In genomic region chr7:129829677-129830631, GRCh38 we compare ENCODE assay signal across 1 cellular context.
TF ChIP-seq lines count a peak whose summit lies in the region.

No MANE protein-coding gene starts in this region.

TF ChIP-seq in HepG2, 621 proteins besides CTCF, POLR2A, EP300 and RAD21 (continued from another document and continues in another):
- TF ChIP-seq POGK (CRISPR knock-in tag; conservative IDR thresholded peaks at IDR 0.05), result 0 out of 2 replicates have a peak, but pooled peaks have one; percentile 42
- no peak for TF ChIP-seq ZNF800 (CRISPR knock-in tag; IDR thresholded peaks at IDR 0.05)
- TF ChIP-seq ARID3A (IDR thresholded peaks at IDR 0.05; ENCODE audit: low read depth, low read length), result 0 out of 2 replicates have a peak, but pooled peaks have one; percentile 14
- no peak for TF ChIP-seq HDAC2 (CRISPR knock-in tag; IDR thresholded peaks at IDR 0.05)
- TF ChIP-seq ZNF607 (CRISPR knock-in tag; IDR thresholded peaks at IDR 0.05; ENCODE audit: borderline replicate concordance), result peak; percentile 18; the same call in 1 of the 2 replicates
- no peak for TF ChIP-seq TBX2 (CRISPR knock-in tag; IDR thresholded peaks at IDR 0.05; ENCODE audit: borderline replicate concordance)
- TF ChIP-seq KDM5B (CRISPR knock-in tag; IDR thresholded peaks at IDR 0.05; ENCODE audit: borderline replicate concordance), result 0 out of 2 replicates have a peak, but pooled peaks have one; percentile 1
- TF ChIP-seq ZBTB14 (CRISPR knock-in tag; IDR thresholded peaks at IDR 0.05), result no peak
- TF ChIP-seq LCORL (IDR thresholded peaks at IDR 0.05), result no peak
- 0 out of 2 replicates have a peak, but pooled peaks have one; percentile 52 for TF ChIP-seq LCORL (CRISPR knock-in tag; IDR thresholded peaks at IDR 0.05)
- TF ChIP-seq ZNF350 (CRISPR knock-in tag; IDR thresholded peaks at IDR 0.05; ENCODE audit: borderline replicate concordance, low read depth), result no peak
- no peak for TF ChIP-seq ZNF746 (CRISPR knock-in tag; IDR thresholded peaks at IDR 0.05)
- no peak for TF ChIP-seq ZFYVE20 (CRISPR knock-in tag; IDR thresholded peaks at IDR 0.05; ENCODE audit: borderline replicate concordance, low read depth)
- TF ChIP-seq HIC2 (CRISPR knock-in tag; IDR thresholded peaks at IDR 0.05; ENCODE audit: low read depth), result no peak
- no peak for TF ChIP-seq ATF7 (IDR thresholded peaks at IDR 0.05)
- TF ChIP-seq ATF7 (CRISPR knock-in tag; IDR thresholded peaks at IDR 0.05), result 0 out of 2 replicates have a peak, but pooled peaks have one; percentile 26
- TF ChIP-seq NONO (IDR thresholded peaks at IDR 0.05), result no peak
- TF ChIP-seq NONO (CRISPR knock-in tag; conservative IDR thresholded peaks at IDR 0.05), result 0 out of 2 replicates have a peak, but pooled peaks have one; percentile 36
- no peak for TF ChIP-seq ZNF737 (CRISPR knock-in tag; IDR thresholded peaks at IDR 0.05; ENCODE audit: borderline replicate concordance)
- no peak for TF ChIP-seq SKIL (CRISPR knock-in tag; IDR thresholded peaks at IDR 0.05; ENCODE audit: borderline replicate concordance)
- peak; percentile 27; the same call in 1 of the 2 replicates for TF ChIP-seq ZNF143 (CRISPR knock-in tag; IDR thresholded peaks at IDR 0.05)
- no peak for TF ChIP-seq ZNF3 (CRISPR knock-in tag; IDR thresholded peaks at IDR 0.05)
- no peak for TF ChIP-seq MLLT10 (CRISPR knock-in tag; IDR thresholded peaks at IDR 0.05)
- no peak; the same call in 1 of the 2 replicates for TF ChIP-seq ZBTB7A (CRISPR knock-in tag; IDR thresholded peaks at IDR 0.05)
- no peak for TF ChIP-seq THYN1 (CRISPR knock-in tag; IDR thresholded peaks at IDR 0.05; ENCODE audit: borderline replicate concordance, low read depth)
- TF ChIP-seq SOX6 (IDR thresholded peaks at IDR 0.05), result no peak
- peak; percentile 28; the same call in 1 of the 2 replicates for TF ChIP-seq SOX6 (CRISPR knock-in tag; IDR thresholded peaks at IDR 0.05)
- no peak for TF ChIP-seq ZNF577 (CRISPR knock-in tag; IDR thresholded peaks at IDR 0.05; ENCODE audit: borderline replicate concordance, low read depth)
- 0 out of 2 replicates have a peak, but pooled peaks have one; percentile 19 for TF ChIP-seq IKZF5 (CRISPR knock-in tag; IDR thresholded peaks at IDR 0.05)
- TF ChIP-seq ZFP36L2 (CRISPR knock-in tag; IDR thresholded peaks at IDR 0.05), result no peak
- TF ChIP-seq POLR2AphosphoS5 (IDR thresholded peaks at IDR 0.05; ENCODE audit: low read depth, low read length), result no peak
- TF ChIP-seq ZBTB38 (CRISPR knock-in tag; IDR thresholded peaks at IDR 0.05), result 0 out of 2 replicates have a peak, but pooled peaks have one; percentile 16
- TF ChIP-seq ZNF362 (CRISPR knock-in tag; IDR thresholded peaks at IDR 0.05; ENCODE audit: borderline replicate concordance), result peak; percentile 28; the same call in 1 of the 2 replicates
- no peak for TF ChIP-seq TAF15 (IDR thresholded peaks at IDR 0.05; ENCODE audit: low read depth, low read length, poor library complexity, severe bottlenecking)
- no peak for TF ChIP-seq ETV6 (CRISPR knock-in tag; conservative IDR thresholded peaks at IDR 0.05)
- peak; percentile 34; the same call in 1 of the 2 replicates for TF ChIP-seq GMEB1 (CRISPR knock-in tag; IDR thresholded peaks at IDR 0.05; ENCODE audit: borderline replicate concordance)
- no peak for TF ChIP-seq SMAD3 (CRISPR knock-in tag; IDR thresholded peaks at IDR 0.05)
- TF ChIP-seq ZNF512 (CRISPR knock-in tag; IDR thresholded peaks at IDR 0.05), result peak; percentile 98
- no peak for TF ChIP-seq SOX13 (IDR thresholded peaks at IDR 0.05)
- TF ChIP-seq SOX13 (CRISPR knock-in tag; conservative IDR thresholded peaks at IDR 0.05 in 1 of 2, IDR thresholded peaks at IDR 0.05 in 1 of 2), result peak in 1 of 2 experiments; percentile 9; a peak in 1 of 4 replicates
- no peak for TF ChIP-seq ZNF629 (CRISPR knock-in tag; conservative IDR thresholded peaks at IDR 0.05)
- no peak for TF ChIP-seq ZNF567 (CRISPR knock-in tag; IDR thresholded peaks at IDR 0.05; ENCODE audit: borderline replicate concordance)
- no peak for TF ChIP-seq RCOR2 (CRISPR knock-in tag; IDR thresholded peaks at IDR 0.05)
- no peak for TF ChIP-seq ZNF513 (CRISPR knock-in tag; conservative IDR thresholded peaks at IDR 0.05)
- TF ChIP-seq DRAP1 (CRISPR knock-in tag; IDR thresholded peaks at IDR 0.05), result no peak
- TF ChIP-seq PPARG (CRISPR knock-in tag; conservative IDR thresholded peaks at IDR 0.05), result no peak
